In genomic region chr19:47253467-47253881, GRCh38 we compare ENCODE assay signal across 11 cellular contexts. TPM values are rescaled to one million over a fixed set of nuclear protein-coding genes. Genes with fewer than 3 reads are reported as not detected.
DNase-seq lines count a peak whose midpoint lies in the region; ATAC-seq and TF ChIP-seq lines count a peak whose summit lies in the region.
"Had no signal": no experiment of that assay in that cellular context is flagged by ENCODE, and none has a peak within 500 bp of the region (broad histone marks: within the 10 kb centered on the region; RNA-seq: fewer than 3 reads in every experiment).

No MANE protein-coding gene starts in this region.

- H3K27me3 ChIP-seq in SJSA1 (replicated peaks) (no peaks in the 10 kb centered on the region), skeletal muscle satellite cell (ENCODE audit: control insufficient read depth, insufficient read depth, low read length) (no peaks in the 10 kb centered on the region)

- H3K27me3 Mint-ChIP-seq in activated naive CD8-positive, alpha-beta T cell treated with anti-CD3 and anti-CD28 coated beads for 36 hours, result no peaks in the 10 kb centered on the region
- H3K27me3 Mint-ChIP-seq: stimulated activated naive CD8-positive, alpha-beta T cell treated with anti-CD3 and anti-CD28 coated beads, Interleukin-15, amount 100 ng/mL, for 72 hours had no signal

- H3K36me3 ChIP-seq in SJSA1, result peaks cover 9% of the 10 kb centered on the region
- peaks cover 3% of the 10 kb centered on the region for H3K36me3 ChIP-seq in skeletal muscle satellite cell (ENCODE audit: insufficient read depth, low read length)

- TF ChIP-seq CTCF in fibroblast of mammary gland (conservative IDR thresholded peaks at IDR 0.05; ENCODE audit: control insufficient read depth, insufficient read depth, low read depth, low read length), result no peak

- H3K27ac ChIP-seq in SJSA1, result peak overlapping the region; percentile 59
- H3K27ac ChIP-seq: 22Rv1 had no signal

- H3K9me3 ChIP-seq in SJSA1 (replicated peaks) (no peaks in the 10 kb centered on the region), skeletal muscle satellite cell (replicated peaks; ENCODE audit: low read length) (no peaks in the 10 kb centered on the region)

- no peaks in the 10 kb centered on the region for H3K9me3 Mint-ChIP-seq in activated naive CD8-positive, alpha-beta T cell treated with anti-CD3 and anti-CD28 coated beads for 36 hours
- H3K9me3 Mint-ChIP-seq: dendritic cell treated with granulocyte-macrophage colony-stimulating factor and Interleukin-4, amounts not matched to agents 40 ng/mL and 50 ng/mL, for 4 days; stimulated activated naive CD8-positive, alpha-beta T cell treated with anti-CD3 and anti-CD28 coated beads, Interleukin-15, amount 100 ng/mL, for 72 hours had no signal

- peaks cover 7% of the 10 kb centered on the region for H3K36me3 Mint-ChIP-seq in activated naive CD8-positive, alpha-beta T cell treated with anti-CD3 and anti-CD28 coated beads for 36 hours

- no peak overlapping the region for H3K4me3 Mint-ChIP-seq in activated naive CD8-positive, alpha-beta T cell treated with anti-CD3 and anti-CD28 coated beads for 36 hours
- H3K4me3 Mint-ChIP-seq: dendritic cell treated with granulocyte-macrophage colony-stimulating factor and Interleukin-4, amounts not matched to agents 40 ng/mL and 50 ng/mL, for 4 days; stimulated activated naive CD8-positive, alpha-beta T cell treated with anti-CD3 and anti-CD28 coated beads, Interleukin-15, amount 100 ng/mL, for 72 hours had no signal

- H3K4me2 ChIP-seq in skeletal muscle satellite cell (ENCODE audit: low read length), result peak overlapping the region; percentile 47

- H3K4me1 ChIP-seq in SJSA1 (replicated peaks) (peaks cover 44% of the 10 kb centered on the region), skeletal muscle satellite cell (ENCODE audit: control insufficient read depth, insufficient read depth, low read length) (peaks cover 21% of the 10 kb centered on the region)

- DNase-seq in DMS 273 (lab: John Stamatoyannopoulos, UW; ENCODE audit: unreplicated experiment), result peak; percentile 56
- no peak for DNase-seq in DMS 273 treated with DMSO at 0.1 percent for 48 hours (lab: John Stamatoyannopoulos, UW)
- DNase-seq in SJSA1 (ENCODE audit: low read depth in 1 of 2, low spot score in 2 of 2), result peak; percentile 74 to 80
- peak; percentile 76 for DNase-seq in fibroblast of mammary gland (ENCODE audit: low read depth)
- no peak for DNase-seq in activated naive CD8-positive, alpha-beta T cell treated with anti-CD3 and anti-CD28 coated beads for 36 hours
- DNase-seq in activated CD4-positive, alpha-beta T cell treated with anti-CD3 and anti-CD28 coated beads, Interleukin-2, amount 50 U/mL, for 4 hours, result no peak
- DNase-seq: stimulated activated naive CD8-positive, alpha-beta T cell treated with anti-CD3 and anti-CD28 coated beads, Interleukin-15, amount 100 ng/mL, for 72 hours had no signal

- H3K9ac ChIP-seq in skeletal muscle satellite cell (ENCODE audit: low read depth, low read length), result no peak overlapping the region

- H3K27ac Mint-ChIP-seq in activated naive CD8-positive, alpha-beta T cell treated with anti-CD3 and anti-CD28 coated beads for 36 hours, result no peak overlapping the region
- H3K27ac Mint-ChIP-seq: dendritic cell treated with granulocyte-macrophage colony-stimulating factor and Interleukin-4, amounts not matched to agents 40 ng/mL and 50 ng/mL, for 4 days had no signal

- H3K4me1 Mint-ChIP-seq in activated naive CD8-positive, alpha-beta T cell treated with anti-CD3 and anti-CD28 coated beads for 36 hours, result peaks cover 13% of the 10 kb centered on the region

- no peak overlapping the region for H3K4me3 ChIP-seq in SJSA1
- H3K4me3 ChIP-seq in fibroblast of mammary gland (ENCODE audit: control insufficient read depth, low read depth, low read length), result no peak overlapping the region
- no peak overlapping the region for H3K4me3 ChIP-seq in skeletal muscle satellite cell (ENCODE audit: low read length)

- no peak for ATAC-seq in HG02678 (IDR thresholded peaks at IDR 0.05; ENCODE audit: unreplicated experiment)
- ATAC-seq: stimulated activated naive CD8-positive, alpha-beta T cell treated with anti-CD3 and anti-CD28 coated beads, Interleukin-15, amount 100 ng/mL, for 72 hours had no signal

RNA-seq across cellular contexts. Expression of gene CCDC9, which starts 2.9 kb away (rescaled TPM):
- 8.0 and 12.1 TPM in 2 replicates for total RNA-seq in SJSA1 (2014; rRNA removed; shearing (Covaris generic))
- total RNA-seq in skeletal muscle satellite cell (2012; rRNA removed), result 6.1 and 7.6 TPM in 2 replicates
- 10 to 100 TPM; 28.4 to 29.3 TPM for total RNA-seq in activated naive CD8-positive, alpha-beta T cell treated with anti-CD3 and anti-CD28 coated beads for 36 hours

RNA-seq across cellular contexts. Expression of gene INAFM1, which starts 21.2 kb away (rescaled TPM):
- total RNA-seq in SJSA1 (2014; rRNA removed; shearing (Covaris generic)), result 2.4 and 2.5 TPM in 2 replicates
- 0.51 and 3.1 TPM in 2 replicates for total RNA-seq in skeletal muscle satellite cell (2012; rRNA removed)
- total RNA-seq in activated naive CD8-positive, alpha-beta T cell treated with anti-CD3 and anti-CD28 coated beads for 36 hours, result 10 to 100 TPM in 1 of 2 experiments, 1 to 10 TPM in 1; 9.8 to 10.6 TPM

RNA-seq across cellular contexts. Expression of gene BBC3, which starts 22.5 kb away (rescaled TPM):
- total RNA-seq in SJSA1 (2014; rRNA removed; shearing (Covaris generic)), result 4.5 and 10.1 TPM in 2 replicates
- total RNA-seq in skeletal muscle satellite cell (2012; rRNA removed), result 4.8 and 6.1 TPM in 2 replicates
- total RNA-seq in activated naive CD8-positive, alpha-beta T cell treated with anti-CD3 and anti-CD28 coated beads for 36 hours, result 10 to 100 TPM; 12.5 to 13.3 TPM

RNA-seq across cellular contexts. Expression of gene C5AR1, which starts 56.2 kb away (rescaled TPM):
- not detected in 2 replicates for total RNA-seq in SJSA1 (2014; rRNA removed; shearing (Covaris generic))
- total RNA-seq in skeletal muscle satellite cell (2012; rRNA removed), result under 0.01 TPM in 1 of 2 replicates, not detected in the other
- total RNA-seq in activated naive CD8-positive, alpha-beta T cell treated with anti-CD3 and anti-CD28 coated beads for 36 hours, result 1 to 10 TPM; 1.4 to 1.8 TPM

Comparison
In these comparisons a context has a peak if more than half of its experiments do, and no peak if none do; other contexts are left out.
1. DNase-seq: peak in DMS 273 (single experiment), SJSA1 (2 of 2) and fibroblast of mammary gland (single experiment); none in DMS 273 treated with DMSO at 0.1 percent for 48 hours (single experiment), activated naive CD8-positive, alpha-beta T cell treated with anti-CD3 and anti-CD28 coated beads for 36 hours (single experiment) and activated CD4-positive, alpha-beta T cell treated with anti-CD3 and anti-CD28 coated beads, Interleukin-2, amount 50 U/mL, for 4 hours (0 of 2).